Comparison of ENCODE assay signal across 8 cellular contexts in the genomic region with DNA sequence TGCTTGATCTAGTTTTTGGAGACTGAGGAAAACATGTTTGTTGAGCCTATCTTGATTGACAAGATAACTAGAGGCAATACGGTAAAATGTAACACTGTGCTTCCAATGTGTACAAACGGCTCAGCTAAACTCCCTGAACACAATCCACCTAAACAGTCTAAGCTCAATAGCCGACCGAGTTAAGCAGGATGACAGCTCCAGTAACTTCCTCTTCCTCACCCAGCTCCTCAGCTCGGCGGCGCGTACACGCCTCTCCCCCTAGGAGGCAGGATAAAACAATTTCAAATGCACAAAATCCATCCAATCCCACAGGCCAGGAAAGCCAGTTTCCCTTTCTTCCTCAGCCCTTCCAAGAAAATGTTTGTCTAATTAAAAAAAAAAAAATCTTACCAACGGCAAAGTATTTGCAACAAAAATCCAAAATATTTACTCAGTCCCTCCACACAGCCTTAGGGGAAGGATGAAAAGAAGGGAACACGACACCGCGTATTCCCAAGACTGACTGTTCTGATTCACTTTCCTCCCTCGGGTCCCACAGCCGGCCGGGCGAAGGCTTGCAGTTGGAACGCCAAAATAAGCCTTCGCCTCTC. TPM values are rescaled to one million over a fixed set of nuclear protein-coding genes. Genes with fewer than 3 reads are reported as not detected.
A peak's percentile ranks its signal among the peaks of the same experiment; 100 is the strongest.
DNase-seq lines count a peak whose midpoint lies in the region; ATAC-seq and TF ChIP-seq lines count a peak whose summit lies in the region.

No MANE protein-coding gene starts in this region.

- peak overlapping the region; percentile 86 for H3K4me3 Mint-ChIP-seq in WTC11

- CTCF ChIA-PET in WTC11 (lab: Charles Lee), result interaction anchor here (0.6 to 1.3 kb wide), 10 partner anchors 12 to 959 kb away, joined by 3 to 7 read pairs (median 3); a partner anchor contains a TSS

- POLR2A ChIA-PET in WTC11 (lab: Charles Lee), result interaction anchor here (0.8 kb wide), 1 partner anchor 44 kb away, joined by 3 read pairs; a partner anchor contains a TSS

- peak overlapping the region; percentile 91 for H3K27ac Mint-ChIP-seq in WTC11

- peaks cover 14% of the 10 kb centered on the region for H3K4me1 Mint-ChIP-seq in WTC11

- ATAC-seq in HG03175 (IDR thresholded peaks at IDR 0.05; ENCODE audit: unreplicated experiment), result peak; percentile 22
- ATAC-seq in WTC11, result peak; percentile 50

- peak; percentile 19 to 31 for DNase-seq in activated CD4-positive, alpha-beta T cell treated with anti-CD3 and anti-CD28 coated beads for 24 hours (ENCODE audit: low read depth in 2 of 2)
- DNase-seq in activated CD4-positive, alpha-beta T cell treated with anti-CD3 and anti-CD28 coated beads for 1 hour, result no peak
- DNase-seq in NCI-H446 (lab: John Stamatoyannopoulos, UW), result peak; percentile 40 to 51
- DNase-seq in WTC11 (ENCODE audit: low spot score), result peak; percentile 53
- peak; percentile 76 for DNase-seq in dedifferentiated amniotic fluid mesenchymal stem cell (ENCODE audit: extremely low spot score)
- peak; percentile 41 for DNase-seq in stimulated activated CD4-positive, alpha-beta T cell treated with anti-CD3 and anti-CD28 coated beads, Interleukin-4, amount 100 ng/mL, for 1 hour

- H3K9me3 Mint-ChIP-seq in WTC11, result no peaks in the 10 kb centered on the region

- H3K27ac ChIP-seq in layer of hippocampus (ENCODE audit: low read depth, low read length), result peak overlapping the region; percentile 97

- H3K27me3 Mint-ChIP-seq in WTC11 (ENCODE audit: low read depth), result peaks cover 7% of the 10 kb centered on the region

- no peaks in the 10 kb centered on the region for H3K27me3 ChIP-seq in layer of hippocampus (ENCODE audit: control insufficient read depth, insufficient read depth, low read length)

- no peak for TF ChIP-seq CTCF in WTC11 (IDR thresholded peaks at IDR 0.05)

- no peaks in the 10 kb centered on the region for H3K36me3 Mint-ChIP-seq in WTC11

TF ChIP-seq in WTC11, 78 proteins besides CTCF, POLR2A, EP300 and RAD21 (continues in another document):
- TF ChIP-seq, protein P1, sequence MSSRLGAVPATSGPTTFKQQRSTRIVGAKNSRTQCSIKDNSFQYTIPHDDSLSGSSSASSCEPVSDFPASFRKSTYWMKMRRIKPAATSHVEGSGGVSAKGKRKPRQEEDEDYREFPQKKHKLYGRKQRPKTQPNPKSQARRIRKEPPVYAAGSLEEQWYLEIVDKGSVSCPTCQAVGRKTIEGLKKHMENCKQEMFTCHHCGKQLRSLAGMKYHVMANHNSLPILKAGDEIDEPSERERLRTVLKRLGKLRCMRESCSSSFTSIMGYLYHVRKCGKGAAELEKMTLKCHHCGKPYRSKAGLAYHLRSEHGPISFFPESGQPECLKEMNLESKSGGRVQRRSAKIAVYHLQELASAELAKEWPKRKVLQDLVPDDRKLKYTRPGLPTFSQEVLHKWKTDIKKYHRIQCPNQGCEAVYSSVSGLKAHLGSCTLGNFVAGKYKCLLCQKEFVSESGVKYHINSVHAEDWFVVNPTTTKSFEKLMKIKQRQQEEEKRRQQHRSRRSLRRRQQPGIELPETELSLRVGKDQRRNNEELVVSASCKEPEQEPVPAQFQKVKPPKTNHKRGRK (CRISPR knock-in tag; IDR thresholded peaks at IDR 0.05; ENCODE audit: borderline replicate concordance), result no peak
- TF ChIP-seq ZNF138 (CRISPR knock-in tag; conservative IDR thresholded peaks at IDR 0.05) (no peak), ZNF671 (CRISPR knock-in tag; IDR thresholded peaks at IDR 0.05) (no peak), HMGA2 (CRISPR knock-in tag; IDR thresholded peaks at IDR 0.05) (no peak), FOXP1 (CRISPR knock-in tag; IDR thresholded peaks at IDR 0.05; ENCODE audit: borderline replicate concordance) (no peak), ZNF263 (CRISPR knock-in tag; IDR thresholded peaks at IDR 0.05; ENCODE audit: low read depth) (no peak), PRRX2 (CRISPR knock-in tag; IDR thresholded peaks at IDR 0.05) (no peak), NFATC4 (CRISPR knock-in tag; IDR thresholded peaks at IDR 0.05) (no peak), KAT7 (CRISPR knock-in tag; IDR thresholded peaks at IDR 0.05; ENCODE audit: borderline replicate concordance) (no peak), RORB (CRISPR knock-in tag; IDR thresholded peaks at IDR 0.05) (no peak)
- TF ChIP-seq, protein P2, sequence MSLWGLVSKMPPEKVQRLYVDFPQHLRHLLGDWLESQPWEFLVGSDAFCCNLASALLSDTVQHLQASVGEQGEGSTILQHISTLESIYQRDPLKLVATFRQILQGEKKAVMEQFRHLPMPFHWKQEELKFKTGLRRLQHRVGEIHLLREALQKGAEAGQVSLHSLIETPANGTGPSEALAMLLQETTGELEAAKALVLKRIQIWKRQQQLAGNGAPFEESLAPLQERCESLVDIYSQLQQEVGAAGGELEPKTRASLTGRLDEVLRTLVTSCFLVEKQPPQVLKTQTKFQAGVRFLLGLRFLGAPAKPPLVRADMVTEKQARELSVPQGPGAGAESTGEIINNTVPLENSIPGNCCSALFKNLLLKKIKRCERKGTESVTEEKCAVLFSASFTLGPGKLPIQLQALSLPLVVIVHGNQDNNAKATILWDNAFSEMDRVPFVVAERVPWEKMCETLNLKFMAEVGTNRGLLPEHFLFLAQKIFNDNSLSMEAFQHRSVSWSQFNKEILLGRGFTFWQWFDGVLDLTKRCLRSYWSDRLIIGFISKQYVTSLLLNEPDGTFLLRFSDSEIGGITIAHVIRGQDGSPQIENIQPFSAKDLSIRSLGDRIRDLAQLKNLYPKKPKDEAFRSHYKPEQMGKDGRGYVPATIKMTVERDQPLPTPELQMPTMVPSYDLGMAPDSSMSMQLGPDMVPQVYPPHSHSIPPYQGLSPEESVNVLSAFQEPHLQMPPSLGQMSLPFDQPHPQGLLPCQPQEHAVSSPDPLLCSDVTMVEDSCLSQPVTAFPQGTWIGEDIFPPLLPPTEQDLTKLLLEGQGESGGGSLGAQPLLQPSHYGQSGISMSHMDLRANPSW (CRISPR knock-in tag; conservative IDR thresholded peaks at IDR 0.05; ENCODE audit: low read depth), result no peak
- TF ChIP-seq, protein P3, sequence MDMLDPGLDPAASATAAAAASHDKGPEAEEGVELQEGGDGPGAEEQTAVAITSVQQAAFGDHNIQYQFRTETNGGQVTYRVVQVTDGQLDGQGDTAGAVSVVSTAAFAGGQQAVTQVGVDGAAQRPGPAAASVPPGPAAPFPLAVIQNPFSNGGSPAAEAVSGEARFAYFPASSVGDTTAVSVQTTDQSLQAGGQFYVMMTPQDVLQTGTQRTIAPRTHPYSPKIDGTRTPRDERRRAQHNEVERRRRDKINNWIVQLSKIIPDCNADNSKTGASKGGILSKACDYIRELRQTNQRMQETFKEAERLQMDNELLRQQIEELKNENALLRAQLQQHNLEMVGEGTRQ (CRISPR knock-in tag; IDR thresholded peaks at IDR 0.05), result no peak
- TF ChIP-seq, protein P4, sequence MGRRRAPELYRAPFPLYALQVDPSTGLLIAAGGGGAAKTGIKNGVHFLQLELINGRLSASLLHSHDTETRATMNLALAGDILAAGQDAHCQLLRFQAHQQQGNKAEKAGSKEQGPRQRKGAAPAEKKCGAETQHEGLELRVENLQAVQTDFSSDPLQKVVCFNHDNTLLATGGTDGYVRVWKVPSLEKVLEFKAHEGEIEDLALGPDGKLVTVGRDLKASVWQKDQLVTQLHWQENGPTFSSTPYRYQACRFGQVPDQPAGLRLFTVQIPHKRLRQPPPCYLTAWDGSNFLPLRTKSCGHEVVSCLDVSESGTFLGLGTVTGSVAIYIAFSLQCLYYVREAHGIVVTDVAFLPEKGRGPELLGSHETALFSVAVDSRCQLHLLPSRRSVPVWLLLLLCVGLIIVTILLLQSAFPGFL (CRISPR knock-in tag; IDR thresholded peaks at IDR 0.05; ENCODE audit: borderline replicate concordance), result no peak
- TF ChIP-seq, protein P5, sequence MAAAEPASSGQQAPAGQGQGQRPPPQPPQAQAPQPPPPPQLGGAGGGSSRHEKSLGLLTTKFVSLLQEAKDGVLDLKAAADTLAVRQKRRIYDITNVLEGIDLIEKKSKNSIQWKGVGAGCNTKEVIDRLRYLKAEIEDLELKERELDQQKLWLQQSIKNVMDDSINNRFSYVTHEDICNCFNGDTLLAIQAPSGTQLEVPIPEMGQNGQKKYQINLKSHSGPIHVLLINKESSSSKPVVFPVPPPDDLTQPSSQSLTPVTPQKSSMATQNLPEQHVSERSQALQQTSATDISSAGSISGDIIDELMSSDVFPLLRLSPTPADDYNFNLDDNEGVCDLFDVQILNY (CRISPR knock-in tag; IDR thresholded peaks at IDR 0.05), result no peak
- TF ChIP-seq, protein P6, sequence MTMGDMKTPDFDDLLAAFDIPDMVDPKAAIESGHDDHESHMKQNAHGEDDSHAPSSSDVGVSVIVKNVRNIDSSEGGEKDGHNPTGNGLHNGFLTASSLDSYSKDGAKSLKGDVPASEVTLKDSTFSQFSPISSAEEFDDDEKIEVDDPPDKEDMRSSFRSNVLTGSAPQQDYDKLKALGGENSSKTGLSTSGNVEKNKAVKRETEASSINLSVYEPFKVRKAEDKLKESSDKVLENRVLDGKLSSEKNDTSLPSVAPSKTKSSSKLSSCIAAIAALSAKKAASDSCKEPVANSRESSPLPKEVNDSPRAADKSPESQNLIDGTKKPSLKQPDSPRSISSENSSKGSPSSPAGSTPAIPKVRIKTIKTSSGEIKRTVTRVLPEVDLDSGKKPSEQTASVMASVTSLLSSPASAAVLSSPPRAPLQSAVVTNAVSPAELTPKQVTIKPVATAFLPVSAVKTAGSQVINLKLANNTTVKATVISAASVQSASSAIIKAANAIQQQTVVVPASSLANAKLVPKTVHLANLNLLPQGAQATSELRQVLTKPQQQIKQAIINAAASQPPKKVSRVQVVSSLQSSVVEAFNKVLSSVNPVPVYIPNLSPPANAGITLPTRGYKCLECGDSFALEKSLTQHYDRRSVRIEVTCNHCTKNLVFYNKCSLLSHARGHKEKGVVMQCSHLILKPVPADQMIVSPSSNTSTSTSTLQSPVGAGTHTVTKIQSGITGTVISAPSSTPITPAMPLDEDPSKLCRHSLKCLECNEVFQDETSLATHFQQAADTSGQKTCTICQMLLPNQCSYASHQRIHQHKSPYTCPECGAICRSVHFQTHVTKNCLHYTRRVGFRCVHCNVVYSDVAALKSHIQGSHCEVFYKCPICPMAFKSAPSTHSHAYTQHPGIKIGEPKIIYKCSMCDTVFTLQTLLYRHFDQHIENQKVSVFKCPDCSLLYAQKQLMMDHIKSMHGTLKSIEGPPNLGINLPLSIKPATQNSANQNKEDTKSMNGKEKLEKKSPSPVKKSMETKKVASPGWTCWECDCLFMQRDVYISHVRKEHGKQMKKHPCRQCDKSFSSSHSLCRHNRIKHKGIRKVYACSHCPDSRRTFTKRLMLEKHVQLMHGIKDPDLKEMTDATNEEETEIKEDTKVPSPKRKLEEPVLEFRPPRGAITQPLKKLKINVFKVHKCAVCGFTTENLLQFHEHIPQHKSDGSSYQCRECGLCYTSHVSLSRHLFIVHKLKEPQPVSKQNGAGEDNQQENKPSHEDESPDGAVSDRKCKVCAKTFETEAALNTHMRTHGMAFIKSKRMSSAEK (CRISPR knock-in tag; IDR thresholded peaks at IDR 0.05; ENCODE audit: borderline replicate concordance), result no peak

RNA-seq across cellular contexts. Expression of a gene that starts 1.0 kb away (rescaled TPM):
- 19.5 to 21.6 TPM (median 20.1 TPM) in 3 replicates for total RNA-seq in WTC11 (2021)

RNA-seq across cellular contexts. Expression of a gene that starts 44.5 kb away (rescaled TPM):
- 24.3 to 27.9 TPM (median 25.7 TPM) in 3 replicates for total RNA-seq in WTC11 (2021)
